ENCODE assay signal across 8 cellular contexts in the genomic region with DNA sequence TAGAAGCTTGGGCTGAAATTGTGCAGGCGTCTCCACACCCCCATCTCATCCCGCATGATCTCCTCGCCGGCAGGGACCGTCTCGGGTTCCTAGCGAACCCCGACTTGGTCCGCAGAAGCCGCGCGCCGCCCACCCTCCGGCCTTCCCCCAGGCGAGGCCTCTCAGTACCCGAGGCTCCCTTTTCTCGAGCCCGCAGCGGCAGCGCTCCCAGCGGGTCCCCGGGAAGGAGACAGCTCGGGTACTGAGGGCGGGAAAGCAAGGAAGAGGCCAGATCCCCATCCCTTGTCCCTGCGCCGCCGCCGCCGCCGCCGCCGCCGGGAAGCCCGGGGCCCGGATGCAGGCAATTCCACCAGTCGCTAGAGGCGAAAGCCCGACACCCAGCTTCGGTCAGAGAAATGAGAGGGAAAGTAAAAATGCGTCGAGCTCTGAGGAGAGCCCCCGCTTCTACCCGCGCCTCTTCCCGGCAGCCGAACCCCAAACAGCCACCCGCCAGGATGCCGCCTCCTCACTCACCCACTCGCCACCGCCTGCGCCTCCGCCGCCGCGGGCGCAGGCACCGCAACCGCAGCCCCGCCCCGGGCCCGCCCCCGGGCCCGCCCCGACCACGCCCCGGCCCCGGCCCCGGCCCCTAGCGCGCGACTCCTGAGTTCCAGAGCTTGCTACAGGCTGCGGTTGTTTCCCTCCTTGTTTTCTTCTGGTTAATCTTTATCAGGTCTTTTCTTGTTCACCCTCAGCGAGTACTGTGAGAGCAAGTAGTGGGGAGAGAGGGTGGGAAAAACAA. TPM values are rescaled to one million over a fixed set of nuclear protein-coding genes. Genes with fewer than 3 reads are reported as not detected.
DNase-seq lines count a peak whose midpoint lies in the region; ATAC-seq and TF ChIP-seq lines count a peak whose summit lies in the region.

A gene with protein sequence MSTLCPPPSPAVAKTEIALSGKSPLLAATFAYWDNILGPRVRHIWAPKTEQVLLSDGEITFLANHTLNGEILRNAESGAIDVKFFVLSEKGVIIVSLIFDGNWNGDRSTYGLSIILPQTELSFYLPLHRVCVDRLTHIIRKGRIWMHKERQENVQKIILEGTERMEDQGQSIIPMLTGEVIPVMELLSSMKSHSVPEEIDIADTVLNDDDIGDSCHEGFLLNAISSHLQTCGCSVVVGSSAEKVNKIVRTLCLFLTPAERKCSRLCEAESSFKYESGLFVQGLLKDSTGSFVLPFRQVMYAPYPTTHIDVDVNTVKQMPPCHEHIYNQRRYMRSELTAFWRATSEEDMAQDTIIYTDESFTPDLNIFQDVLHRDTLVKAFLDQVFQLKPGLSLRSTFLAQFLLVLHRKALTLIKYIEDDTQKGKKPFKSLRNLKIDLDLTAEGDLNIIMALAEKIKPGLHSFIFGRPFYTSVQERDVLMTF (minus strand): TSS at position 564 of the 781 bp plus-strand sequence. CDS start 6,361 bp downstream, outside the sequence.

- H3K9me3 ChIP-seq in stomach: peaks cover 0 to 3% (median 3%) of the 10 kb centered on the region in 4 donors

- ATAC-seq in HG03039 (IDR thresholded peaks at IDR 0.05; ENCODE audit: unreplicated experiment) (peak; percentile 57), esophagus mucosa (peak; percentile 97)

- H3K27ac ChIP-seq in stomach: peak within 1 kb of the TSS; percentile 96 to 100 (median 99)

- no peak for DNase-seq in AG09309 (ENCODE audit: low read depth)
- DNase-seq in NCI-H526 (lab: John Stamatoyannopoulos, UW): peak; percentile 37 to 89
- peak; percentile 87 for DNase-seq in activated T-cell treated with anti-CD3 and anti-CD28 coated beads for 4 hours
- peak; percentile 84 for DNase-seq in nephron progenitor cell
- DNase-seq in stomach: peak; percentile 84

- H3K4me3 ChIP-seq in AG09309 (ENCODE audit: control insufficient read depth, low read depth, low read length): peak within 1 kb of the TSS; percentile 70
- peak within 1 kb of the TSS; percentile 73 to 80 (median 76) for H3K4me3 ChIP-seq in stomach

- H3K27me3 ChIP-seq in stomach: no peaks in the 10 kb centered on the region

- 0 to 1% (median 1%) methylated on average over 41 to 73 of the region's 73 CpGs for WGBS in stomach, 5 donors

- H3K9me3 Mint-ChIP-seq in nephron progenitor cell: peaks cover 18% of the 10 kb centered on the region

- TF ChIP-seq CTCF in AG09309 (IDR thresholded peaks at IDR 0.05; ENCODE audit: control insufficient read depth, insufficient read depth, low read depth, low read length, missing control alignments) (no peak), nephron progenitor cell (IDR thresholded peaks at IDR 0.05) (no peak), stomach (IDR thresholded peaks at IDR 0.05) (no peak)

- peaks cover 2% of the 10 kb centered on the region for H3K27me3 Mint-ChIP-seq in nephron progenitor cell (ENCODE audit: low read depth, poor library complexity)

- peaks cover 0 to 50% (median 28%) of the 10 kb centered on the region in 4 donors for H3K4me1 ChIP-seq in stomach

- peak within 1 kb of the TSS; percentile 100 for H3K27ac Mint-ChIP-seq in nephron progenitor cell

- no peak for TF ChIP-seq EP300 in stomach (IDR thresholded peaks at IDR 0.05)

- TF ChIP-seq POLR2A in GM18526 (IDR thresholded peaks at IDR 0.05; ENCODE audit: extremely low read depth, insufficient read length): peak; percentile 71
- TF ChIP-seq POLR2A in stomach (IDR thresholded peaks at IDR 0.05): peak in 2 of 4 donors; percentile 59 to 70

- peak within 1 kb of the TSS; percentile 94 for H3K4me3 Mint-ChIP-seq in nephron progenitor cell

- no peaks in the 10 kb centered on the region for H3K36me3 ChIP-seq in stomach

- peaks cover 1% of the 10 kb centered on the region for H3K36me3 Mint-ChIP-seq in nephron progenitor cell (ENCODE audit: low read depth)

- intact Hi-C loops in stomach (cut with DNase I; ENCODE audit: low total_unique reads): no loop called here

- peaks cover 29% of the 10 kb centered on the region for H3K4me1 Mint-ChIP-seq in nephron progenitor cell

RNA-seq across cellular contexts. Expression of the gene that starts here (rescaled TPM):
- total RNA-seq in esophagus mucosa: 6.4 TPM
- 10 to 100 TPM in 4 of 5 donors, 1 to 10 TPM in 1; 2.6 to 69.9 (median 12.9) TPM for total RNA-seq in stomach
- 1 to 10 TPM; 4.7 to 6.5 (median 5.9) TPM for polyA plus RNA-seq in stomach
